In genomic region chr6:38182426-38182825, GRCh38 we compare ENCODE assay signal across 15 cellular contexts.
"Had no signal": no experiment of that assay in that cellular context is flagged by ENCODE, and none has a peak within 500 bp of the region (broad histone marks: within the 10 kb centered on the region; RNA-seq: fewer than 3 reads in every experiment).

No MANE protein-coding gene starts in this region.

- H3K9me3 Mint-ChIP-seq: activated naive CD4-positive, alpha-beta T cell treated with anti-CD3 and anti-CD28 coated beads, Interleukin-2, amount 50 U/mL, for 24 hours; effector memory CD8-positive, alpha-beta T cell; natural killer cell treated with Interleukin-12 subunit alpha and Interleukin-12 subunit beta and Interleukin-15 and Interleukin-18, amount 100 ng/mL, for 72 hours had no signal

- H3K4me3 Mint-ChIP-seq: activated CD4-positive, alpha-beta T cell treated with anti-CD3 and anti-CD28 coated beads for 36 hours; activated naive CD4-positive, alpha-beta T cell treated with anti-CD3 and anti-CD28 coated beads, Interleukin-2, amount 50 U/mL, for 24 hours; effector memory CD8-positive, alpha-beta T cell; natural killer cell treated with Interleukin-12 subunit alpha and Interleukin-12 subunit beta and Interleukin-15 and Interleukin-18, amount 100 ng/mL, for 72 hours had no signal

- H3K36me3 Mint-ChIP-seq: natural killer cell treated with Interleukin-12 subunit alpha and Interleukin-12 subunit beta and Interleukin-15 and Interleukin-18, amount 100 ng/mL, for 72 hours had no signal

- H3K9me3 ChIP-seq: adrenal gland, lower lobe of right lung, transverse colon had no signal

- H3K36me3 ChIP-seq: adrenal gland, transverse colon had no signal

- H3K27me3 ChIP-seq: adrenal gland, transverse colon had no signal

- H3K4me1 ChIP-seq: adrenal gland, lower lobe of right lung had no signal

- H3K27me3 Mint-ChIP-seq: activated CD4-positive, alpha-beta T cell treated with anti-CD3 and anti-CD28 coated beads for 36 hours; activated naive CD4-positive, alpha-beta T cell treated with anti-CD3 and anti-CD28 coated beads, Interleukin-2, amount 50 U/mL, for 24 hours; effector memory CD8-positive, alpha-beta T cell; natural killer cell treated with Interleukin-12 subunit alpha and Interleukin-12 subunit beta and Interleukin-15 and Interleukin-18, amount 100 ng/mL, for 72 hours had no signal

- DNase-seq: activated CD4-positive, alpha-beta T cell treated with anti-CD3 and anti-CD28 coated beads for 36 hours; activated CD4-positive, alpha-beta T cell treated with anti-CD3 and anti-CD28 coated beads, Interleukin-2, amount 50 U/mL, for 48 hours; activated gamma-delta T cell; dermis blood vessel endothelial cell; effector memory CD8-positive, alpha-beta T cell; left cardiac atrium; lower lobe of right lung; nucleus accumbens; stimulated activated CD4-positive, alpha-beta T cell treated with anti-CD3 and anti-CD28 coated beads, Interleukin-12 subunit alpha, Interleukin-12 subunit beta, amount 100 ng/mL, for 4 hours; stimulated activated CD4-positive, alpha-beta T cell treated with anti-CD3 and anti-CD28 coated beads, Interleukin-1b, Interleukin-23, amount 100 ng/mL, for 48 hours; stimulated activated naive CD8-positive, alpha-beta T cell treated with anti-CD3 and anti-CD28 coated beads, Interleukin-15, Interleukin-2, amounts not matched to agents 100 U/mL and 50 U/mL, for 24 hours; transverse colon had no signal

- ATAC-seq: activated CD4-positive, alpha-beta T cell treated with anti-CD3 and anti-CD28 coated beads for 36 hours; effector memory CD8-positive, alpha-beta T cell; left cardiac atrium; lower lobe of right lung; natural killer cell treated with Interleukin-12 subunit alpha and Interleukin-12 subunit beta and Interleukin-15 and Interleukin-18, amount 100 ng/mL, for 72 hours; stimulated activated naive CD8-positive, alpha-beta T cell treated with anti-CD3 and anti-CD28 coated beads, Interleukin-15, Interleukin-2, amounts not matched to agents 100 U/mL and 50 U/mL, for 24 hours had no signal

- H3K4me1 Mint-ChIP-seq: activated CD4-positive, alpha-beta T cell treated with anti-CD3 and anti-CD28 coated beads for 36 hours had no signal

- H3K27ac Mint-ChIP-seq: activated CD4-positive, alpha-beta T cell treated with anti-CD3 and anti-CD28 coated beads for 36 hours; effector memory CD8-positive, alpha-beta T cell had no signal

- H3K27ac ChIP-seq: adrenal gland, lower lobe of right lung, transverse colon had no signal

- H3K4me3 ChIP-seq: adrenal gland, lower lobe of right lung, transverse colon had no signal
